20 cellular contexts compared by ENCODE assay signal in genomic region chr9:16475996-16476395, GRCh38.
"Had no signal": no experiment of that assay in that cellular context is flagged by ENCODE, and none has a peak within 500 bp of the region (broad histone marks: within the 10 kb centered on the region; RNA-seq: fewer than 3 reads in every experiment).

No MANE protein-coding gene starts in this region.

- H3K36me3 ChIP-seq: gastroesophageal sphincter, right lobe of liver, suprapubic skin, thyroid gland had no signal

- H3K9me3 ChIP-seq: gastroesophageal sphincter, psoas muscle, right lobe of liver, suprapubic skin, thyroid gland had no signal

- ATAC-seq: esophagus mucosa; gastroesophageal sphincter; left colon; left ventricle myocardium superior; psoas muscle; right lobe of liver; stimulated activated effector memory CD8-positive, alpha-beta T cell treated with anti-CD3 and anti-CD28 coated beads, Interleukin-12 subunit alpha, Interleukin-12 subunit beta, amount 100 ng/mL, for 72 hours; stimulated activated naive CD8-positive, alpha-beta T cell treated with anti-CD3 and anti-CD28 coated beads, Interleukin-15, Interleukin-2, amounts not matched to agents 100 U/mL and 50 U/mL, for 24 hours had no signal

- DNase-seq: effector memory CD4-positive, alpha-beta T cell; foreskin fibroblast; left colon; left ventricle myocardium superior; mesendoderm; naive B cell; nephron progenitor cell; psoas muscle; retina; right lobe of liver; stimulated activated CD4-positive, alpha-beta T cell treated with anti-CD3 and anti-CD28 coated beads, Interleukin-2, amount 100 ng/mL, for 48 hours; stimulated activated CD8-positive, alpha-beta memory T cell treated with anti-CD3 and anti-CD28 coated beads, Interleukin-4, amount 100 ng/mL, for 48 hours; stimulated activated naive CD8-positive, alpha-beta T cell treated with anti-CD3 and anti-CD28 coated beads, Interleukin-15, Interleukin-2, amounts not matched to agents 100 U/mL and 50 U/mL, for 24 hours; thyroid gland had no signal

- H3K4me3 ChIP-seq: gastroesophageal sphincter, lung, psoas muscle, right lobe of liver, skin epidermis, suprapubic skin, thyroid gland had no signal

- H3K27ac ChIP-seq: gastroesophageal sphincter, psoas muscle, right lobe of liver, skin epidermis, suprapubic skin, thyroid gland had no signal

- H3K27me3 ChIP-seq: gastroesophageal sphincter, right lobe of liver, suprapubic skin, thyroid gland had no signal

- H3K4me1 ChIP-seq: gastroesophageal sphincter, psoas muscle, right lobe of liver, suprapubic skin had no signal
